ENCODE assay signal across 9 cellular contexts in genomic region chrX:132612990-132613564, GRCh38.
DNase-seq lines count a peak whose midpoint lies in the region; ATAC-seq, FAIRE-seq and TF ChIP-seq lines count a peak whose summit lies in the region.
"Had no signal": no experiment of that assay in that cellular context is flagged by ENCODE, and none has a peak within 500 bp of the region (broad histone marks: within the 10 kb centered on the region; RNA-seq: fewer than 3 reads in every experiment).

No MANE protein-coding gene starts in this region.

- 35 to 36% methylated on average over 7 of the region's 7 CpGs for WGBS in pancreas, 2 donors

- H3F3A ChIP-seq in GM23338 (replicated peaks; ENCODE audit: low read depth): no peaks in the 10 kb centered on the region

- no peaks in the 10 kb centered on the region for H3K27me3 ChIP-seq in GM23338 (ENCODE audit: insufficient read depth)
- peaks cover 0 to 12% (median 0%) of the 10 kb centered on the region in 4 donors for H3K27me3 ChIP-seq in pancreas
- H3K27me3 ChIP-seq: neutrophil had no signal

- H3K27ac Mint-ChIP-seq in GM23338: no peak overlapping the region

- DNase-seq in D721Med (ENCODE audit: insufficient read length, low spot score) (no peak), GM23338 (ENCODE audit: low spot score) (peak; percentile 65), NCI-H510A (lab: John Stamatoyannopoulos, UW) (peak; percentile 3), activated T-cell treated with anti-CD3 and anti-CD28 coated beads for 48 hours (ENCODE audit: low read depth) (peak; percentile 26), fibroblast of pulmonary artery (ENCODE audit: low read depth) (peak; percentile 47), pancreas (peak in 5 of 6 donors; percentile 12 to 78 (median 66)), ureter (ENCODE audit: low spot score) (no peak)

- H3K27me3 Mint-ChIP-seq in GM23338 (ENCODE audit: insufficient read depth, low read depth, poor library complexity): peaks cover 2% of the 10 kb centered on the region

- H3K27ac ChIP-seq in GM23338 (ENCODE audit: low read depth) (no peak overlapping the region), pancreas (no peak overlapping the region)
- H3K27ac ChIP-seq: neutrophil had no signal

- no peaks in the 10 kb centered on the region for H3K9me2 ChIP-seq in GM23338 (ENCODE audit: insufficient read depth)

- FAIRE-seq in D721Med (lab: Jason Lieb, UNC) (no peak), pancreas (lab: Jason Lieb, UNC) (no peak)

- H3K4me1 ChIP-seq in GM23338 (ENCODE audit: insufficient read depth): no peaks in the 10 kb centered on the region
- no peaks in the 10 kb centered on the region for H3K4me1 ChIP-seq in pancreas

- ATAC-seq in GM23338 (peak; percentile 90), pancreas (peak in 3 of 4 donors; percentile 81 to 88 (median 87)), GM18520 (IDR thresholded peaks at IDR 0.05; ENCODE audit: unreplicated experiment) (no peak)

- H3K4me3 ChIP-seq in GM23338 (no peak overlapping the region), fibroblast of pulmonary artery (replicated peaks; ENCODE audit: low read depth, low read length) (no peak overlapping the region), pancreas (no peak overlapping the region)

- H3K36me3 Mint-ChIP-seq in GM23338 (ENCODE audit: low read depth): no peaks in the 10 kb centered on the region

- H3K36me3 ChIP-seq in GM23338 (ENCODE audit: insufficient read depth) (no peaks in the 10 kb centered on the region), pancreas (no peaks in the 10 kb centered on the region)
- H3K36me3 ChIP-seq: neutrophil had no signal

- H3K4me2 ChIP-seq in GM23338: no peak overlapping the region

- H3K9me3 Mint-ChIP-seq in GM23338: no peaks in the 10 kb centered on the region

- TF ChIP-seq CTCF in D721Med (IDR thresholded peaks at IDR 0.05; ENCODE audit: insufficient read depth, missing control alignments): peak; percentile 52
- peak; percentile 61 to 83 for TF ChIP-seq CTCF in GM23338 (conservative IDR thresholded peaks at IDR 0.05; ENCODE audit: low read depth in 2 of 2)
- peak; percentile 67 for TF ChIP-seq CTCF in fibroblast of pulmonary artery (IDR thresholded peaks at IDR 0.05; ENCODE audit: low read length, missing control alignments)
- peak; percentile 17 to 54 (median 43) for TF ChIP-seq CTCF in pancreas (IDR thresholded peaks at IDR 0.05)

- H4K20me1 ChIP-seq in GM23338 (replicated peaks; ENCODE audit: insufficient read depth): no peaks in the 10 kb centered on the region

- intact Hi-C loops in pancreas (cut with DNase I): loop anchor here in 2 of 3 donors (10.0 kb wide), 2 partner anchors 318 to 768 kb away; no protein-coding TSS in a partner anchor

- no peaks in the 10 kb centered on the region for H3K9me3 ChIP-seq in pancreas
- H3K9me3 ChIP-seq: neutrophil had no signal

- H3K79me2 ChIP-seq in GM23338 (replicated peaks; ENCODE audit: insufficient read depth): no peaks in the 10 kb centered on the region

- no peaks in the 10 kb centered on the region for H3K4me1 Mint-ChIP-seq in GM23338

- H2AFZ ChIP-seq in GM23338: no peak overlapping the region

- no peak overlapping the region for H3K4me3 Mint-ChIP-seq in GM23338

TF ChIP-seq in GM23338, 12 proteins besides CTCF, POLR2A, EP300 and RAD21:
- no peak for TF ChIP-seq JUNB (IDR thresholded peaks at IDR 0.05; ENCODE audit: unreplicated experiment)
- no peak for TF ChIP-seq ZNF114 (CRISPR knock-in tag; IDR thresholded peaks at IDR 0.05)
- TF ChIP-seq POLR2AphosphoS5 (IDR thresholded peaks at IDR 0.05; ENCODE audit: low read depth): no peak
- no peak for TF ChIP-seq ETS1 (IDR thresholded peaks at IDR 0.05)
- TF ChIP-seq ZNF331 (CRISPR knock-in tag; IDR thresholded peaks at IDR 0.05; ENCODE audit: low read depth): no peak

Comparison
In these comparisons a context has a peak if more than half of its experiments do, and no peak if none do; other contexts are left out.
1. DNase-seq: peak in GM23338 (single experiment), NCI-H510A (single experiment), activated T-cell treated with anti-CD3 and anti-CD28 coated beads for 48 hours (single experiment), fibroblast of pulmonary artery (single experiment) and pancreas (5 of 6); none in D721Med (single experiment) and ureter (single experiment).
2. Peak in every context shown above with its lines, with median percentiles within 50 percentile points of each other: CTCF ChIP-seq.